Comparison of ENCODE assay signal across 10 cellular contexts in genomic region chr18:23981369-23981768, GRCh38. TPM values are rescaled to one million over a fixed set of nuclear protein-coding genes. Genes with fewer than 3 reads are reported as not detected.
DNase-seq lines count a peak whose midpoint lies in the region; ATAC-seq and TF ChIP-seq lines count a peak whose summit lies in the region.
"Had no signal": no experiment of that assay in that cellular context is flagged by ENCODE, and none has a peak within 500 bp of the region (broad histone marks: within the 10 kb centered on the region; RNA-seq: fewer than 3 reads in every experiment).

No MANE protein-coding gene starts in this region.

- WGBS in esophagus squamous epithelium, 2 donors, result 0 to 56% methylated on average over 1 to 4 of the region's 5 CpGs

- intact Hi-C loops in esophagus squamous epithelium (cut with DNase I), result no loop called here

- H3K27me3 ChIP-seq in GM06990 (replicated peaks; ENCODE audit: control insufficient read depth, insufficient read depth, low read length) (no peaks in the 10 kb centered on the region), esophagus squamous epithelium (no peaks in the 10 kb centered on the region)

- peaks cover 0 to 16% (median 3%) of the 10 kb centered on the region in 9 donors for H3K9me3 Mint-ChIP-seq in naive thymus-derived CD8-positive, alpha-beta T cell

- H3K27ac Mint-ChIP-seq in naive thymus-derived CD8-positive, alpha-beta T cell, result peak overlapping the region in 5 of 10 donors; percentile 3 to 31 (median 15)

- POLR2A ChIA-PET in naive thymus-derived CD8-positive, alpha-beta T cell (lab: Charles Lee), result interaction anchor here (1.1 kb wide), 1 partner anchor 10 kb away, joined by 4 read pairs; no protein-coding TSS in a partner anchor
- POLR2A ChIA-PET in HEK293T (lab: Yijun Ruan, JAX), result no interaction called here

- ATAC-seq in GM21360 (IDR thresholded peaks at IDR 0.05; ENCODE audit: unreplicated experiment), result peak; percentile 86
- ATAC-seq in HG03280 (IDR thresholded peaks at IDR 0.05; ENCODE audit: unreplicated experiment), result peak; percentile 55
- no peak for ATAC-seq in naive thymus-derived CD8-positive, alpha-beta T cell

- peaks cover 13 to 34% (median 28%) of the 10 kb centered on the region in 4 donors for H3K4me1 Mint-ChIP-seq in naive thymus-derived CD8-positive, alpha-beta T cell

- H3K4me3 ChIP-seq in GM06990 (replicated peaks; ENCODE audit: low read depth, low read length) (no peak overlapping the region), esophagus squamous epithelium (no peak overlapping the region)

- H3K36me3 ChIP-seq in GM06990 (ENCODE audit: control insufficient read depth, insufficient read depth, low read length) (no peaks in the 10 kb centered on the region; the same call in 1 of the 2 replicates), esophagus squamous epithelium (no peaks in the 10 kb centered on the region)

- TF ChIP-seq CTCF in GM06990 (IDR thresholded peaks at IDR 0.05; ENCODE audit: insufficient read depth, low read length, poor library complexity, severe bottlenecking) (no peak), esophagus squamous epithelium (IDR thresholded peaks at IDR 0.05) (no peak)

- TF ChIP-seq POLR2A in esophagus squamous epithelium (IDR thresholded peaks at IDR 0.05), result no peak

- CTCF ChIA-PET in HEK293T (lab: Yijun Ruan, JAX), result no interaction called here

- H3K27me3 Mint-ChIP-seq in naive thymus-derived CD8-positive, alpha-beta T cell, result no peaks in the 10 kb centered on the region

- H3K27ac ChIP-seq in esophagus squamous epithelium, result peak overlapping the region in 3 of 4 donors; percentile 56 to 83 (median 77)

- no peaks in the 10 kb centered on the region for H3K9me3 ChIP-seq in esophagus squamous epithelium

- no peak overlapping the region for H3K4me3 Mint-ChIP-seq in naive thymus-derived CD8-positive, alpha-beta T cell

- H3K4me1 ChIP-seq in esophagus squamous epithelium, result peaks cover 0 to 19% (median 9%) of the 10 kb centered on the region in 3 donors

- H3K36me3 Mint-ChIP-seq in naive thymus-derived CD8-positive, alpha-beta T cell, result peaks cover 0 to 7% (median 4%) of the 10 kb centered on the region in 3 donors

- DNase-seq in GM06990 (ENCODE audit: extremely low read depth, insufficient read length) (peak; percentile 51), esophagus squamous epithelium (lab: John Stamatoyannopoulos, UW) (no peak), DMS153 treated with DMSO at 0.1 percent for 48 hours (lab: John Stamatoyannopoulos, UW; ENCODE audit: unreplicated experiment) (no peak), COLO668 (lab: John Stamatoyannopoulos, UW; ENCODE audit: unreplicated experiment) (no peak), HEK293T (ENCODE audit: extremely low spot score) (no peak)
- no peak for DNase-seq in naive thymus-derived CD8-positive, alpha-beta T cell
- DNase-seq: activated T-cell treated with anti-CD3 and anti-CD28 coated beads for 4 hours, OCI-M1 had no signal

TF ChIP-seq in HEK293T, 16 proteins besides CTCF, POLR2A, EP300 and RAD21:
- TF ChIP-seq CTBP1 (IDR thresholded peaks at IDR 0.05; ENCODE audit: borderline replicate concordance) (no peak), BHLHE40 (IDR thresholded peaks at IDR 0.05; ENCODE audit: borderline replicate concordance) (no peak), FOXK2 (IDR thresholded peaks at IDR 0.05) (no peak), ELF4 (IDR thresholded peaks at IDR 0.05) (no peak), PKNOX1 (IDR thresholded peaks at IDR 0.05) (no peak), FOXA1 (IDR thresholded peaks at IDR 0.05) (no peak), LEF1 (IDR thresholded peaks at IDR 0.05; ENCODE audit: borderline replicate concordance) (no peak), NFRKB (IDR thresholded peaks at IDR 0.05) (no peak), SP1 (IDR thresholded peaks at IDR 0.05) (no peak), TARDBP (IDR thresholded peaks at IDR 0.05) (no peak), HDGF (IDR thresholded peaks at IDR 0.05; ENCODE audit: borderline replicate concordance) (no peak), FOXM1 (IDR thresholded peaks at IDR 0.05; ENCODE audit: borderline replicate concordance) (no peak), L3MBTL2 (conservative IDR thresholded peaks at IDR 0.05) (no peak), ZNF384 (IDR thresholded peaks at IDR 0.05) (no peak), SUZ12 (IDR thresholded peaks at IDR 0.05) (no peak), ARNT (IDR thresholded peaks at IDR 0.05) (no peak)

RNA-seq across cellular contexts. Expression of gene TTC39C, which starts 33.2 kb away (rescaled TPM):
- 10 to 100 TPM; 12.3 to 35.9 (median 24.8) TPM for total RNA-seq in esophagus squamous epithelium
- total RNA-seq in naive thymus-derived CD8-positive, alpha-beta T cell, result 10 to 100 TPM; 80.2 to 83.3 TPM
- polyA plus RNA-seq in naive thymus-derived CD8-positive, alpha-beta T cell, result 10 to 100 TPM; 36.5 to 60.6 (median 39.3) TPM

Comparison
In these comparisons a context has a peak if more than half of its experiments do, and no peak if none do; other contexts are left out.
1. ATAC-seq: peak in GM21360 (single experiment) and HG03280 (single experiment); none in naive thymus-derived CD8-positive, alpha-beta T cell (0 of 2).